ENCODE assay signal across 8 cellular contexts in the genomic region with DNA sequence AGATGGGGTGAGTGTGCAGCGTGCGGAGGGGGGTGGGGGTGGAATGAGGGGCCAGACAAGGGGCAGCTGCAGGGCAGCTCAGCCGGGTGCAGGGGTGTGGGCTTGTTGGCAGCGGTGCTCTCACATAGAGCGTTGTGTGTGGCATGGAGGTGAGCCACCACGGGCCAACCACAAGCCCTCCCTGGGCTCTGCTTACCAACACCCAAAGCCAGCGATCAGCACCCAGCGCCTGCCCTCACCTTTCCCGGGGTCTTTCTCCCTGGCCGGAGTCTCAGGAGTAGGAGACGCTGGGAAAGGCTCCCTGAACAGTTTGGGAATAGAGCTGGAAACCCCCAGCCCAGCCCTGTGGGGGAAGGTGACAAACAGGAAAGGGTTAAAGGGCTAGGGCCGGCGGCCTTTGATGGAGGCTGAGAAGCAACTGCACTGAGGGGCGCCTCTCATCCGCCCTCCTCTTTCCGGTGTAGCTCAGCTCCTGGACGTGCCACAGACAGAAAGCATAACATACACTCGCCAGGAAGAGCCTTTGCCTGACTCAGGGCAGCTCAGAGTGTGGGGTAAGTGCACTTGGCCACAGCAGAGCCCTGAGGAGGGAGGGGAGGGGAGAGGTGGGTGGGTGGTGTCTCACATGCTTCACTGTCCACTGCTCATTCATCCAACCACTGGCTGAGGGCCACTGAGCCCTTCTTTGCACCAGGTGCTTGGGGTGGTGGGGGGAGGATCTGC. TPM values are rescaled to one million over a fixed set of nuclear protein-coding genes. Genes with fewer than 3 reads are reported as not detected.
A peak's percentile ranks its signal among the peaks of the same experiment; 100 is the strongest.
DNase-seq lines count a peak whose midpoint lies in the region; ATAC-seq and TF ChIP-seq lines count a peak whose summit lies in the region.

No MANE protein-coding gene starts in this region.

- peaks cover 74 to 91% (median 81%) of the 10 kb centered on the region in 10 experiments for H3K4me1 ChIP-seq in BLaER1 treated with 17β-estradiol and CSF1 and Interleukin-3, amounts not matched to agents 10 nM and 100 nM
- H3K4me1 ChIP-seq in HUES64 (ENCODE audit: insufficient read depth, low read length) (peaks cover 45% of the 10 kb centered on the region), upper lobe of right lung (peaks cover 49% of the 10 kb centered on the region)

- peaks cover 5% of the 10 kb centered on the region; the same call in 1 of the 2 replicates for H3K36me3 Mint-ChIP-seq in WTC11
- H3K36me3 Mint-ChIP-seq in effector memory CD8-positive, alpha-beta T cell (ENCODE audit: insufficient read depth) = peaks cover 31% of the 10 kb centered on the region

- intact Hi-C loops in upper lobe of right lung (cut with DNase I) = no loop called here

- POLR2A ChIA-PET in WTC11 (lab: Charles Lee) = interaction anchor here (1.0 kb wide), 1 partner anchor 142 kb away, joined by 3 read pairs; a partner anchor contains a TSS

- peak; percentile 59 for DNase-seq in GM19238 (ENCODE audit: insufficient read length, low spot score)
- DNase-seq in WTC11 (ENCODE audit: low spot score) = peak; percentile 31
- peak; percentile 14 to 30 (median 22) for DNase-seq in effector memory CD8-positive, alpha-beta T cell
- peak; percentile 39 for DNase-seq in myocyte (ENCODE audit: low read depth)
- DNase-seq in upper lobe of right lung = peak; percentile 66

- no peaks in the 10 kb centered on the region for H3K27me3 ChIP-seq in BLaER1 treated with 17β-estradiol and CSF1 and Interleukin-3, amounts not matched to agents 10 nM and 100 nM
- peaks cover 8% of the 10 kb centered on the region; the same call in 1 of the 2 replicates for H3K27me3 ChIP-seq in HUES64 (ENCODE audit: insufficient read depth, low read length)
- no peaks in the 10 kb centered on the region for H3K27me3 ChIP-seq in upper lobe of right lung

- peak overlapping the region; percentile 91 to 99 (median 97) for H3K4me2 ChIP-seq in BLaER1 treated with 17β-estradiol and CSF1 and Interleukin-3, amounts not matched to agents 10 nM and 100 nM

- no peaks in the 10 kb centered on the region for H3K9me3 Mint-ChIP-seq in WTC11
- H3K9me3 Mint-ChIP-seq in effector memory CD8-positive, alpha-beta T cell = no peaks in the 10 kb centered on the region

- H4K20me1 ChIP-seq in BLaER1 treated with 17β-estradiol and CSF1 and Interleukin-3, amounts not matched to agents 10 nM and 100 nM = peaks cover 0 to 2% (median 0%) of the 10 kb centered on the region in 11 experiments; a peak in 4 of 22 replicates

- H3K36me3 ChIP-seq in BLaER1 treated with 17β-estradiol and CSF1 and Interleukin-3, amounts not matched to agents 10 nM and 100 nM = peaks cover 19 to 31% (median 28%) of the 10 kb centered on the region in 11 experiments
- H3K36me3 ChIP-seq in HUES64 (ENCODE audit: insufficient read depth, low read length) = peaks cover 5% of the 10 kb centered on the region; the same call in 1 of the 2 replicates
- peaks cover 4% of the 10 kb centered on the region for H3K36me3 ChIP-seq in upper lobe of right lung

- H3K9ac ChIP-seq in BLaER1 treated with 17β-estradiol and CSF1 and Interleukin-3, amounts not matched to agents 10 nM and 100 nM = peak overlapping the region; percentile 81 to 95 (median 90)
- peak overlapping the region; percentile 26 for H3K9ac ChIP-seq in HUES64 (ENCODE audit: low read depth, low read length)

- peak overlapping the region; percentile 69 for H3K4me3 Mint-ChIP-seq in WTC11
- peak overlapping the region; percentile 86 to 91 for H3K4me3 Mint-ChIP-seq in effector memory CD8-positive, alpha-beta T cell

- peak overlapping the region; percentile 68 to 95 (median 84) for H3K4me3 ChIP-seq in BLaER1 treated with 17β-estradiol and CSF1 and Interleukin-3, amounts not matched to agents 10 nM and 100 nM
- H3K4me3 ChIP-seq in HUES64 (ENCODE audit: low read length) (peak overlapping the region; percentile 71), upper lobe of right lung (peak overlapping the region; percentile 64)

- H3K27me3 Mint-ChIP-seq in WTC11 (ENCODE audit: low read depth) = peaks cover 16% of the 10 kb centered on the region
- H3K27me3 Mint-ChIP-seq in effector memory CD8-positive, alpha-beta T cell = no peaks in the 10 kb centered on the region

- H3K27ac Mint-ChIP-seq in WTC11 = no peak overlapping the region
- H3K27ac Mint-ChIP-seq in effector memory CD8-positive, alpha-beta T cell = peak overlapping the region; percentile 88 to 94

- CTCF ChIA-PET in WTC11 (lab: Charles Lee) = interaction anchor here (0.5 to 3.6 kb wide), 22 partner anchors 9 to 487 kb away, joined by 3 to 90 read pairs (median 4); a partner anchor contains a TSS

- no peaks in the 10 kb centered on the region for H3K9me3 ChIP-seq in BLaER1 treated with 17β-estradiol and CSF1 and Interleukin-3, amounts not matched to agents 10 nM and 100 nM (replicated peaks in 1 of 11)
- H3K9me3 ChIP-seq in HUES64 (ENCODE audit: insufficient read depth, low read depth, low read length) = no peaks in the 10 kb centered on the region
- no peaks in the 10 kb centered on the region for H3K9me3 ChIP-seq in upper lobe of right lung

- no peak for TF ChIP-seq CTCF in WTC11 (IDR thresholded peaks at IDR 0.05)
- no peak for TF ChIP-seq CTCF in upper lobe of right lung (IDR thresholded peaks at IDR 0.05)

- ATAC-seq in WTC11 = peak; percentile 43
- peak; percentile 67 for ATAC-seq in effector memory CD8-positive, alpha-beta T cell (replicated peaks)
- ATAC-seq in upper lobe of right lung = peak; percentile 46
- no peak for ATAC-seq in GM18873 (IDR thresholded peaks at IDR 0.05; ENCODE audit: low FRiP score, unreplicated experiment)

- 0% methylated on average over 18 of the region's 18 CpGs for WGBS in HUES64

- H3K4me1 Mint-ChIP-seq in WTC11 = peaks cover 59% of the 10 kb centered on the region
- H3K4me1 Mint-ChIP-seq in effector memory CD8-positive, alpha-beta T cell (ENCODE audit: low read depth in 2 of 2) = peaks cover 63 to 72% of the 10 kb centered on the region in 2 donors

- peak overlapping the region; percentile 39 to 95 (median 94); a peak in 21 of 22 replicates for H3K27ac ChIP-seq in BLaER1 treated with 17β-estradiol and CSF1 and Interleukin-3, amounts not matched to agents 10 nM and 100 nM
- H3K27ac ChIP-seq in HUES64 (ENCODE audit: low read depth, low read length) (peak overlapping the region; percentile 60; the same call in 1 of the 2 replicates), upper lobe of right lung (peak overlapping the region; percentile 65)

TF ChIP-seq in WTC11, 78 proteins besides CTCF, POLR2A, EP300 and RAD21:
- TF ChIP-seq SP1 (CRISPR knock-in tag; conservative IDR thresholded peaks at IDR 0.05) = peak; percentile 26; the same call in 1 of the 2 replicates
- TF ChIP-seq FOXK1 (CRISPR knock-in tag; IDR thresholded peaks at IDR 0.05) = no peak
- TF ChIP-seq TEAD1 (CRISPR knock-in tag; IDR thresholded peaks at IDR 0.05) = no peak
- TF ChIP-seq, protein P1, sequence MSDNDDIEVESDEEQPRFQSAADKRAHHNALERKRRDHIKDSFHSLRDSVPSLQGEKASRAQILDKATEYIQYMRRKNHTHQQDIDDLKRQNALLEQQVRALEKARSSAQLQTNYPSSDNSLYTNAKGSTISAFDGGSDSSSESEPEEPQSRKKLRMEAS (CRISPR knock-in tag; IDR thresholded peaks at IDR 0.05) = 0 out of 2 replicates have a peak, but pooled peaks have one; percentile 18
- TF ChIP-seq GTF2I (CRISPR knock-in tag; conservative IDR thresholded peaks at IDR 0.05) = no peak
- no peak for TF ChIP-seq ELF4 (CRISPR knock-in tag; IDR thresholded peaks at IDR 0.05; ENCODE audit: low read depth)
TF ChIP-seq in WTC11: peak in this region for 2.

RNA-seq across cellular contexts. Expression of a gene that starts 0.6 kb away (rescaled TPM):
- polyA plus RNA-seq in HUES64 (2013, experiment 1 of 2) = 7.2 TPM
- polyA plus RNA-seq in HUES64 (2013, experiment 2 of 2) = 6.1 TPM
- 7.8 to 8.1 TPM (median 8.0 TPM) in 3 replicates for total RNA-seq in WTC11 (2021)
- total RNA-seq in myocyte = 3.9 and 10.0 TPM in 2 replicates
- polyA plus RNA-seq in myocyte (2012) = 4.3 TPM
- 8.5 TPM for total RNA-seq in upper lobe of right lung

RNA-seq across cellular contexts. Expression of a gene that starts 36.5 kb away (rescaled TPM):
- polyA plus RNA-seq in HUES64 (2013, experiment 1 of 2) = 0.85 TPM
- polyA plus RNA-seq in HUES64 (2013, experiment 2 of 2) = 0.82 TPM
- total RNA-seq in WTC11 (2021) (1.7 to 2.1 TPM (median 1.7 TPM) in 3 replicates), myocyte (0.11 and 0.16 TPM in 2 replicates), upper lobe of right lung (37.6 TPM)
- 0.37 TPM for polyA plus RNA-seq in myocyte (2012)

Comparison
In these comparisons a context has a peak if more than half of its experiments do, and no peak if none do; other contexts are left out.
1. RNA of a gene that starts 36.5 kb away (total RNA-seq): 37.6 TPM in upper lobe of right lung (single experiment); 1.7 to 2.1 TPM in WTC11 and 0.11 to 0.16 TPM in myocyte; every median in the first group is over 10 times any median in the second.
2. Peak in every context shown above with its lines, with median percentiles within 50 percentile points of each other: H3K27ac ChIP-seq, H3K4me3 ChIP-seq and DNase-seq.